In the genomic region with DNA sequence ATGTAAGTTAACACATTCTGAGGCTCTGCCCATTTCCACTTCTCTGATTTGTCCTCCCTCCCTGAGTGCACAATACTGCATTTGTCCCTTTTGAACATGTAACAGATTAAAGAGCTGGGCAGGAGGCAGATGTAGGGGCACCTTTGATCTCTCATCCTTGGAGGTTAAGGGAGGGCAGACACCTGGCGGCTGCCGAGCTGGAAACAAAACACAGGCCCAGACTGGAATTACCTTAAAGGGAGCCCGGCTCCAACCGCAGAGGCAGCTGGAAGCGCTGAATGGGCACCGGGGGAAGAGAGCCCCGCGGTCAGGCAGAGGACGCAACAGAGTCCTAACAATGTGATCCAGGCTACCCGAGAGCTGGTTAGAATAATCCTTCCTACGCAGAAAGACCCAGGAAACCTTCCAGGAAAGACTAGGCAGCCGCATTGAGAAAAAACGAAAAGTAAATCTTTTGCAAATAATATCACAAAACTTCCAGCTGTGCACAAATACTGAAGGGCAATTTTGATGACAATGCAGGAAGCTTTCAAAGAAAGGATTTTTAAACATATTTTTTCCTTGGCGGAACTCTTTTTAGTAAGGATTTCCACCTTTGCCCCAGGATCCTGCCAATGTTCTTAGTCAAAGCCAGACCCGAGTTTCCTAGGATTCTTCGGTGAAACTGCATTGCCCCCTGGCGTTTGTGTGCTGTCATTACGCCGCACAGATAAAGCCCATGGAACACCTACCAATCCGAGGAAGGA, we compare ENCODE assay signal across 8 cellular contexts.
DNase-seq lines count a peak whose midpoint lies in the region; ATAC-seq and TF ChIP-seq lines count a peak whose summit lies in the region.

No MANE protein-coding gene starts in this region.

- H3K4me1 Mint-ChIP-seq in activated CD4-positive, alpha-beta memory T cell treated with anti-CD3 and anti-CD28 coated beads, Interleukin-2, amount 10 ng/mL, durations not matched to agents 7 days and 5 days, result peaks cover 26% of the 10 kb centered on the region

- no peak overlapping the region for H3K4me3 ChIP-seq in effector memory CD4-positive, alpha-beta T cell (ENCODE audit: insufficient read depth, low read depth, low read length, poor library complexity, severe bottlenecking)
- H3K4me3 ChIP-seq in lung, result no peak overlapping the region

- POLR2A ChIA-PET in activated CD4-positive, alpha-beta memory T cell treated with anti-CD3 and anti-CD28 coated beads, Interleukin-2, amount 10 ng/mL, durations not matched to agents 7 days and 5 days (lab: Charles Lee), result interaction anchor here (0.8 to 3.3 kb wide), 8 partner anchors 61 to 418 kb away, joined by 3 to 40 read pairs (median 5); a partner anchor contains a TSS

- 26 to 30% methylated on average over 20 of the region's 20 CpGs for WGBS in lung, 2 donors

- ATAC-seq in HG03432 (IDR thresholded peaks at IDR 0.05; ENCODE audit: unreplicated experiment) (peak; percentile 58), lung (ENCODE audit: insufficient read depth, low FRiP score) (peak; percentile 88), HG02852 (IDR thresholded peaks at IDR 0.05; ENCODE audit: unreplicated experiment) (no peak)

- no peak overlapping the region for H3K4me3 Mint-ChIP-seq in activated CD4-positive, alpha-beta memory T cell treated with anti-CD3 and anti-CD28 coated beads, Interleukin-2, amount 10 ng/mL, durations not matched to agents 7 days and 5 days

- no peaks in the 10 kb centered on the region for H3K27me3 ChIP-seq in effector memory CD4-positive, alpha-beta T cell (replicated peaks; ENCODE audit: control insufficient read depth, insufficient read depth, low read length, poor library complexity, severe bottlenecking)
- no peaks in the 10 kb centered on the region for H3K27me3 ChIP-seq in lung (ENCODE audit: control insufficient read depth, insufficient read depth)

- H3K27ac Mint-ChIP-seq in activated CD4-positive, alpha-beta memory T cell treated with anti-CD3 and anti-CD28 coated beads, Interleukin-2, amount 10 ng/mL, durations not matched to agents 7 days and 5 days, result no peak overlapping the region

- peak; percentile 90 for DNase-seq in ELR (ENCODE audit: low read depth)
- DNase-seq in NCI-H526 treated with DMSO at 0.1 percent for 48 hours (lab: John Stamatoyannopoulos, UW), result peak; percentile 81
- peak; percentile 76 for DNase-seq in activated CD4-positive, alpha-beta memory T cell treated with anti-CD3 and anti-CD28 coated beads, Interleukin-2, amount 10 ng/mL, durations not matched to agents 7 days and 5 days
- DNase-seq in effector memory CD4-positive, alpha-beta T cell, result peak; percentile 46 to 61 (median 48)
- peak; percentile 83 for DNase-seq in lung (ENCODE audit: low spot score)
- DNase-seq in stimulated activated CD4-positive, alpha-beta T cell treated with anti-CD3 and anti-CD28 coated beads, TNF-alpha, amount 100 ng/mL, for 1 hour (ENCODE audit: low read depth in 3 of 3, low spot score in 1 of 3), result peak; percentile 46 to 59 (median 53)

- no peaks in the 10 kb centered on the region for H3K4me1 ChIP-seq in effector memory CD4-positive, alpha-beta T cell (ENCODE audit: control insufficient read depth, insufficient read depth, low read length, poor library complexity, severe bottlenecking)
- H3K4me1 ChIP-seq in lung (ENCODE audit: control insufficient read depth in 2 of 2, insufficient read depth in 2 of 2, low read length in 2 of 2), result no peaks in the 10 kb centered on the region

- CTCF ChIA-PET in activated CD4-positive, alpha-beta memory T cell treated with anti-CD3 and anti-CD28 coated beads, Interleukin-2, amount 10 ng/mL, durations not matched to agents 7 days and 5 days (lab: Charles Lee), result interaction anchor here (0.6 to 5.6 kb wide), 53 partner anchors 9 to 603 kb away, joined by 3 to 113 read pairs (median 4); no protein-coding TSS in a partner anchor

- no peaks in the 10 kb centered on the region for H3K36me3 ChIP-seq in effector memory CD4-positive, alpha-beta T cell (ENCODE audit: control insufficient read depth, insufficient read depth, low read length)
- H3K36me3 ChIP-seq in lung (ENCODE audit: control insufficient read depth in 2 of 2, insufficient read depth in 2 of 2, low read length in 2 of 2), result no peaks in the 10 kb centered on the region

- peak; percentile 97 for TF ChIP-seq CTCF in lung (IDR thresholded peaks at IDR 0.05; ENCODE audit: control extremely low read depth, extremely low read depth)

- no peaks in the 10 kb centered on the region for H3K36me3 Mint-ChIP-seq in activated CD4-positive, alpha-beta memory T cell treated with anti-CD3 and anti-CD28 coated beads, Interleukin-2, amount 10 ng/mL, durations not matched to agents 7 days and 5 days (ENCODE audit: low read depth)

- no peaks in the 10 kb centered on the region for H3K9me3 Mint-ChIP-seq in activated CD4-positive, alpha-beta memory T cell treated with anti-CD3 and anti-CD28 coated beads, Interleukin-2, amount 10 ng/mL, durations not matched to agents 7 days and 5 days

- H3K27me3 Mint-ChIP-seq in activated CD4-positive, alpha-beta memory T cell treated with anti-CD3 and anti-CD28 coated beads, Interleukin-2, amount 10 ng/mL, durations not matched to agents 7 days and 5 days, result no peaks in the 10 kb centered on the region

- H3K9me3 ChIP-seq in effector memory CD4-positive, alpha-beta T cell (ENCODE audit: control insufficient read depth, low read length), result no peaks in the 10 kb centered on the region
- H3K9me3 ChIP-seq in lung (ENCODE audit: control insufficient read depth in 2 of 2, insufficient read depth in 1 of 2, low read length in 1 of 2), result no peaks in the 10 kb centered on the region

- no peak overlapping the region for H3K27ac ChIP-seq in effector memory CD4-positive, alpha-beta T cell (ENCODE audit: insufficient read depth, low read length, poor library complexity, severe bottlenecking)
- peak overlapping the region; percentile 41 to 58 for H3K27ac ChIP-seq in lung (ENCODE audit: low read depth in 1 of 2, low read length in 1 of 2)
